Comparison of ENCODE assay signal across 8 cellular contexts in genomic region chr19:52923782-52924593, GRCh38. TPM values are rescaled to one million over a fixed set of nuclear protein-coding genes. Genes with fewer than 3 reads are reported as not detected.
A peak's percentile ranks its signal among the peaks of the same experiment; 100 is the strongest.
DNase-seq lines count a peak whose midpoint lies in the region; ATAC-seq and TF ChIP-seq lines count a peak whose summit lies in the region.

No MANE protein-coding gene starts in this region.

- peak overlapping the region; percentile 90 for H3K4me3 Mint-ChIP-seq in stimulated activated naive CD8-positive, alpha-beta T cell treated with anti-CD3 and anti-CD28 coated beads, Interleukin-15, Interleukin-2, amounts not matched to agents 100 ng/mL and 50 ng/mL, for 24 hours

- no peak overlapping the region for H3K23ac ChIP-seq in trophoblast cell (ENCODE audit: low read length)

- peaks cover 29% of the 10 kb centered on the region for H3K36me3 Mint-ChIP-seq in stimulated activated naive CD8-positive, alpha-beta T cell treated with anti-CD3 and anti-CD28 coated beads, Interleukin-15, Interleukin-2, amounts not matched to agents 100 ng/mL and 50 ng/mL, for 24 hours (ENCODE audit: low read depth)

- H2AK5ac ChIP-seq in trophoblast cell (ENCODE audit: low read length), result no peak overlapping the region

- no peaks in the 10 kb centered on the region for H3K27me3 Mint-ChIP-seq in stimulated activated naive CD8-positive, alpha-beta T cell treated with anti-CD3 and anti-CD28 coated beads, Interleukin-15, Interleukin-2, amounts not matched to agents 100 ng/mL and 50 ng/mL, for 24 hours

- peaks cover 17% of the 10 kb centered on the region for H3K9me3 Mint-ChIP-seq in stimulated activated naive CD8-positive, alpha-beta T cell treated with anti-CD3 and anti-CD28 coated beads, Interleukin-15, Interleukin-2, amounts not matched to agents 100 ng/mL and 50 ng/mL, for 24 hours

- H3K9me3 ChIP-seq in trophoblast cell (ENCODE audit: insufficient read depth, low read depth, low read length), result no peaks in the 10 kb centered on the region

- DNase-seq in stimulated activated naive CD8-positive, alpha-beta T cell treated with anti-CD3 and anti-CD28 coated beads, Interleukin-15, Interleukin-2, amounts not matched to agents 100 U/mL and 50 U/mL, for 24 hours, result no peak
- DNase-seq in head of caudate nucleus (peak in 27 of 42 donors; percentile 15 to 63 (median 31)), trophoblast cell (peak; percentile 78 to 79), NCI-H1105 treated with DMSO at 0.1 percent for 48 hours (lab: John Stamatoyannopoulos, UW) (no peak), OCI-M2 (lab: John Stamatoyannopoulos, UW; ENCODE audit: unreplicated experiment) (no peak)

- H2BK5ac ChIP-seq in trophoblast cell (ENCODE audit: low read depth, low read length, poor library complexity), result peak overlapping the region; percentile 42

- peaks cover 26% of the 10 kb centered on the region for H3K4me1 Mint-ChIP-seq in stimulated activated naive CD8-positive, alpha-beta T cell treated with anti-CD3 and anti-CD28 coated beads, Interleukin-15, Interleukin-2, amounts not matched to agents 100 ng/mL and 50 ng/mL, for 24 hours (ENCODE audit: low read depth)

- peak overlapping the region; percentile 47 for H4K8ac ChIP-seq in trophoblast cell (ENCODE audit: low read depth, low read length)

- peak overlapping the region; percentile 57 for H3K4me2 ChIP-seq in trophoblast cell (ENCODE audit: low read length)

- peak overlapping the region; percentile 92 for H3K27ac ChIP-seq in VCaP
- H3K27ac ChIP-seq in trophoblast cell (ENCODE audit: low read depth, low read length), result peak overlapping the region; percentile 67

- H2BK12ac ChIP-seq in trophoblast cell (ENCODE audit: low read length), result peak overlapping the region; percentile 64

- no peak overlapping the region for H3K18ac ChIP-seq in trophoblast cell (ENCODE audit: low read length)

- no CpG with 5 or more reads among the region's 18 CpGs for whole genome bisulfite sequencing in trophoblast cell (ENCODE audit: extremely low coverage, insufficient coverage, insufficient read length)

- peaks cover 4 to 19% of the 10 kb centered on the region in 2 experiments for H3K4me1 ChIP-seq in trophoblast cell (ENCODE audit: control insufficient read depth in 1 of 2, insufficient read depth in 2 of 2, low read length in 2 of 2)

- no peak overlapping the region for H3K4ac ChIP-seq in trophoblast cell (ENCODE audit: low read depth, low read length)

- H3K9ac ChIP-seq in trophoblast cell (ENCODE audit: low read length), result no peak overlapping the region

- peak overlapping the region; percentile 55 for H2BK120ac ChIP-seq in trophoblast cell (ENCODE audit: insufficient read depth, low read length, poor library complexity)

- no peak for TF ChIP-seq CTCF in VCaP (conservative IDR thresholded peaks at IDR 0.05)

- no peak for ATAC-seq in stimulated activated naive CD8-positive, alpha-beta T cell treated with anti-CD3 and anti-CD28 coated beads, Interleukin-15, Interleukin-2, amounts not matched to agents 100 U/mL and 50 U/mL, for 24 hours
- no peak for ATAC-seq in HG03045 (IDR thresholded peaks at IDR 0.05; ENCODE audit: unreplicated experiment)

- H4K91ac ChIP-seq in trophoblast cell (ENCODE audit: low read depth, low read length), result peak overlapping the region; percentile 47

- no peak overlapping the region for H3K27ac Mint-ChIP-seq in stimulated activated naive CD8-positive, alpha-beta T cell treated with anti-CD3 and anti-CD28 coated beads, Interleukin-15, Interleukin-2, amounts not matched to agents 100 ng/mL and 50 ng/mL, for 24 hours

- intact Hi-C loops in head of caudate nucleus (cut with DNase I), result no loop called here

- H3K79me1 ChIP-seq in trophoblast cell (ENCODE audit: low read length), result peaks cover 8% of the 10 kb centered on the region

- no peak overlapping the region for H3K4me3 ChIP-seq in trophoblast cell (ENCODE audit: low read depth, low read length)

- no peak overlapping the region for H4K12ac ChIP-seq in trophoblast cell (ENCODE audit: low read depth, low read length)

- peaks cover 11 to 16% of the 10 kb centered on the region in 2 experiments for H3K36me3 ChIP-seq in trophoblast cell (ENCODE audit: control insufficient read depth in 1 of 2, insufficient read depth in 2 of 2, low read length in 2 of 2)

- peak overlapping the region; percentile 32 for H3K14ac ChIP-seq in trophoblast cell (ENCODE audit: low read length)

- no peaks in the 10 kb centered on the region for H3K27me3 ChIP-seq in trophoblast cell (ENCODE audit: insufficient read depth, low read length)

- peaks cover 5% of the 10 kb centered on the region for H3K79me2 ChIP-seq in trophoblast cell (ENCODE audit: control insufficient read depth, insufficient read depth, low read length, poor library complexity)

- peak overlapping the region; percentile 75 for H2AFZ ChIP-seq in trophoblast cell (ENCODE audit: insufficient read depth, low read length, poor library complexity)

RNA-seq across cellular contexts. Expression of gene ZNF888, which starts 0.8 kb away (rescaled TPM):
- 9.6 and 9.8 TPM in 2 replicates for polyA plus RNA-seq in trophoblast cell (2013)

RNA-seq across cellular contexts. Expression of gene ZNF320, which starts 26.6 kb away (rescaled TPM):
- polyA plus RNA-seq in trophoblast cell (2013), result 10.1 and 13.4 TPM in 2 replicates

RNA-seq across cellular contexts. Expression of gene ZNF816, which starts 38.7 kb away (rescaled TPM):
- 20.5 and 21.0 TPM in 2 replicates for polyA plus RNA-seq in trophoblast cell (2013)

Comparison
In these comparisons a context has a peak if more than half of its experiments do, and no peak if none do; other contexts are left out.
1. DNase-seq: peak in head of caudate nucleus (27 of 42) and trophoblast cell (2 of 2); none in stimulated activated naive CD8-positive, alpha-beta T cell treated with anti-CD3 and anti-CD28 coated beads, Interleukin-15, Interleukin-2, amounts not matched to agents 100 U/mL and 50 U/mL, for 24 hours (single experiment), NCI-H1105 treated with DMSO at 0.1 percent for 48 hours (single experiment) and OCI-M2 (single experiment).